In the genomic region with DNA sequence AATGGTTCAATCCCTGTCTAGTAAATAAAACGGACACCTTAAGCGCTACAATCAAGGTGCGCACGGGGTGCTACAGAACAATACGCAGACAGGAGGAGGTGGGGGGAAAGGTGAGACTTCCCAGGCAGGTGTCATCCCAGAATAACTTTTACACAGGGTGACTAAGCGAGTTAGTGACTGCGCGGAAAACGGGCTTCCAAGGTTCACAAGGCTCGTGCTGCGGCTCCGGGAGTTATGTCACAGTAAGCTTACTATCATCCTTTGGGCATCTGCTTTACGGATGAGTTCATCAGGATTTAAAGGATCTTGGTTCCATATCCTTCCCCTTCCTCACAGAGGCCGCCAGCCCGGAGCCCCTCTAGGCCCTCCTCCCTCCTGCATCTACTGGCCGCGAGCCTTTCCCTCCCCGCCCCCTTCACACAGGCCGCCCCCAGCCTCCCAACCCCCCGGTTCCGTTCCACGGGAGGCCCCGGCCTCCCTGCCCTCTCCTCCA, we compare ENCODE assay signal across 8 cellular contexts. TPM values are rescaled to one million over a fixed set of nuclear protein-coding genes. Genes with fewer than 3 reads are reported as not detected.
A peak's percentile ranks its signal among the peaks of the same experiment; 100 is the strongest.
DNase-seq lines count a peak whose midpoint lies in the region; ATAC-seq, FAIRE-seq and TF ChIP-seq lines count a peak whose summit lies in the region.

No MANE protein-coding gene starts in this region.

- peak in 1 of 5 donors; percentile 4 for DNase-seq in CD8-positive, alpha-beta memory T cell
- DNase-seq in RCC 7860 (ENCODE audit: low spot score) (peak; percentile 74), lung (ENCODE audit: low spot score) (no peak), tibial artery (peak in 1 of 2 donors; percentile 46), GF-D8 (lab: John Stamatoyannopoulos, UW) (no peak)

- no peak for TF ChIP-seq CTCF in lung (IDR thresholded peaks at IDR 0.05; ENCODE audit: control extremely low read depth, extremely low read depth)
- TF ChIP-seq CTCF in tibial artery (IDR thresholded peaks at IDR 0.05), result no peak

- H3K4me3 Mint-ChIP-seq in CD8-positive, alpha-beta memory T cell, result peak overlapping the region; percentile 89 to 97 (median 92)

- no peaks in the 10 kb centered on the region for H3K27me3 ChIP-seq in CD8-positive, alpha-beta memory T cell (ENCODE audit: insufficient read depth, low read length, poor library complexity, severe bottlenecking)
- H3K27me3 ChIP-seq in lung (ENCODE audit: control insufficient read depth, insufficient read depth) (no peaks in the 10 kb centered on the region), tibial artery (no peaks in the 10 kb centered on the region)

- H3K27ac Mint-ChIP-seq in CD8-positive, alpha-beta memory T cell, result peak overlapping the region; percentile 44 to 98 (median 92)

- H3K36me3 ChIP-seq in CD8-positive, alpha-beta memory T cell (ENCODE audit: insufficient read depth, low read length), result no peaks in the 10 kb centered on the region
- H3K36me3 ChIP-seq in lung (ENCODE audit: control insufficient read depth in 2 of 2, insufficient read depth in 2 of 2, low read length in 2 of 2), result no peaks in the 10 kb centered on the region
- H3K36me3 ChIP-seq in tibial artery, result no peaks in the 10 kb centered on the region

- no peaks in the 10 kb centered on the region for H3K27me3 Mint-ChIP-seq in CD8-positive, alpha-beta memory T cell

- peak; percentile 47 for ATAC-seq in GM19023 (IDR thresholded peaks at IDR 0.05; ENCODE audit: unreplicated experiment)
- ATAC-seq in HG03520 (IDR thresholded peaks at IDR 0.05; ENCODE audit: unreplicated experiment), result peak; percentile 26
- ATAC-seq in lung (ENCODE audit: insufficient read depth, low FRiP score), result peak; percentile 31

- H3K9me3 Mint-ChIP-seq in CD8-positive, alpha-beta memory T cell, result peaks cover 0 to 4% (median 2%) of the 10 kb centered on the region in 5 donors

- CTCF ChIA-PET in CD8-positive, alpha-beta memory T cell (lab: Charles Lee), result no interaction called here

- H3K36me3 Mint-ChIP-seq in CD8-positive, alpha-beta memory T cell, result peaks cover 2 to 5% (median 3%) of the 10 kb centered on the region in 3 donors

- intact Hi-C loops in tibial artery (cut with DNase I; ENCODE audit: low total_unique reads), result loop anchor here (5.0 kb wide), 1 partner anchor 39 kb away; a partner anchor contains a TSS

- POLR2A ChIA-PET in CD8-positive, alpha-beta memory T cell (lab: Charles Lee), result interaction anchor here (1.0 kb wide), 1 partner anchor 137 kb away, joined by 3 read pairs; a partner anchor contains a TSS

- FAIRE-seq in RCC 7860 (lab: Jason Lieb, UNC), result no peak

- H3K27ac ChIP-seq in CD8-positive, alpha-beta memory T cell (ENCODE audit: low read depth, low read length), result no peak overlapping the region
- H3K27ac ChIP-seq in cingulate gyrus (ENCODE audit: low read depth, low read length) (peak overlapping the region; percentile 88), lung (ENCODE audit: low read depth in 1 of 2, low read length in 1 of 2) (peak overlapping the region; percentile 98 to 99), tibial artery (peak overlapping the region; percentile 89 to 93)

- H3K9me3 ChIP-seq in CD8-positive, alpha-beta memory T cell (ENCODE audit: low read length), result no peaks in the 10 kb centered on the region
- no peaks in the 10 kb centered on the region for H3K9me3 ChIP-seq in lung (ENCODE audit: control insufficient read depth in 2 of 2, insufficient read depth in 1 of 2, low read length in 1 of 2)
- H3K9me3 ChIP-seq in tibial artery, result peaks cover 0 to 6% (median 0%) of the 10 kb centered on the region in 3 donors

- H3K4me1 Mint-ChIP-seq in CD8-positive, alpha-beta memory T cell, result peaks cover 16 to 21% (median 18%) of the 10 kb centered on the region in 3 donors

- peak overlapping the region; percentile 78 for H3K4me3 ChIP-seq in CD8-positive, alpha-beta memory T cell (ENCODE audit: low read length)
- H3K4me3 ChIP-seq in lung, result peak overlapping the region; percentile 68
- H3K4me3 ChIP-seq in tibial artery, result peak overlapping the region; percentile 73 to 80

- 6 to 8% methylated on average over 23 of the region's 23 CpGs for WGBS in lung, 2 donors

- H3K4me1 ChIP-seq in CD8-positive, alpha-beta memory T cell (ENCODE audit: insufficient read depth, low read length), result peaks cover 12% of the 10 kb centered on the region
- H3K4me1 ChIP-seq in lung (ENCODE audit: control insufficient read depth in 2 of 2, insufficient read depth in 2 of 2, low read length in 2 of 2), result no peaks in the 10 kb centered on the region
- H3K4me1 ChIP-seq in tibial artery, result peaks cover 0 to 17% (median 4%) of the 10 kb centered on the region in 4 donors

RNA-seq across cellular contexts. Expression of a gene that starts 0.5 kb away (rescaled TPM):
- 1 to 10 TPM; 4.2 to 4.9 TPM for total RNA-seq in CD8-positive, alpha-beta memory T cell
- 7.2 TPM for polyA plus RNA-seq in CD8-positive, alpha-beta memory T cell
- 10 to 100 TPM; 18.2 to 59.0 TPM for total RNA-seq in lung
- 10 to 100 TPM in 1 of 2 donors, 1 to 10 TPM in 1; 8.7 to 11.1 TPM for polyA plus RNA-seq in lung

RNA-seq across cellular contexts. Expression of a gene that starts 40.8 kb away (rescaled TPM):
- 1 to 10 TPM; 7.2 to 7.8 TPM for total RNA-seq in CD8-positive, alpha-beta memory T cell
- 36.1 TPM for polyA plus RNA-seq in CD8-positive, alpha-beta memory T cell
- total RNA-seq in lung, result 10 to 100 TPM; 21.2 to 22.9 TPM
- polyA plus RNA-seq in lung, result 10 to 100 TPM; 14.1 to 24.1 TPM
